ENCODE assay signal across 12 cellular contexts in genomic region chr4:101699441-101700117, GRCh38.
"Had no signal": no experiment of that assay in that cellular context is flagged by ENCODE, and none has a peak within 500 bp of the region (broad histone marks: within the 10 kb centered on the region; RNA-seq: fewer than 3 reads in every experiment).

No MANE protein-coding gene starts in this region.

- H3K4me1 Mint-ChIP-seq: activated CD4-positive, alpha-beta T cell treated with anti-CD3 and anti-CD28 coated beads, Interleukin-2, amount 10 ng/mL, durations not matched to agents 7 days and 5 days; stimulated activated naive CD8-positive, alpha-beta T cell treated with anti-CD3 and anti-CD28 coated beads, Interleukin-15, amount 100 ng/mL, for 72 hours; WTC11 had no signal

- H3K36me3 ChIP-seq: adrenal gland, esophagus muscularis mucosa, heart left ventricle, sigmoid colon had no signal

- H3K9me3 ChIP-seq: adrenal gland, esophagus muscularis mucosa, heart left ventricle, sigmoid colon, testis had no signal

- H3K4me3 Mint-ChIP-seq: activated CD4-positive, alpha-beta T cell treated with anti-CD3 and anti-CD28 coated beads, Interleukin-2, amount 10 ng/mL, durations not matched to agents 7 days and 5 days; activated naive CD4-positive, alpha-beta T cell treated with anti-CD3 and anti-CD28 coated beads for 36 hours; stimulated activated naive CD8-positive, alpha-beta T cell treated with anti-CD3 and anti-CD28 coated beads, Interleukin-15, amount 100 ng/mL, for 72 hours; WTC11 had no signal

- H3K9me3 Mint-ChIP-seq: activated CD4-positive, alpha-beta T cell treated with anti-CD3 and anti-CD28 coated beads, Interleukin-2, amount 10 ng/mL, durations not matched to agents 7 days and 5 days; activated naive CD4-positive, alpha-beta T cell treated with anti-CD3 and anti-CD28 coated beads for 36 hours; stimulated activated naive CD8-positive, alpha-beta T cell treated with anti-CD3 and anti-CD28 coated beads, Interleukin-15, amount 100 ng/mL, for 72 hours; WTC11 had no signal

- H3K4me1 ChIP-seq: adrenal gland, esophagus muscularis mucosa, foreskin keratinocyte, heart left ventricle, sigmoid colon, testis had no signal

- H3K27ac Mint-ChIP-seq: activated CD4-positive, alpha-beta T cell treated with anti-CD3 and anti-CD28 coated beads, Interleukin-2, amount 10 ng/mL, durations not matched to agents 7 days and 5 days; activated naive CD4-positive, alpha-beta T cell treated with anti-CD3 and anti-CD28 coated beads for 36 hours; stimulated activated naive CD8-positive, alpha-beta T cell treated with anti-CD3 and anti-CD28 coated beads, Interleukin-15, amount 100 ng/mL, for 72 hours; WTC11 had no signal

- ATAC-seq: foreskin keratinocyte; heart left ventricle; stimulated activated naive CD8-positive, alpha-beta T cell treated with anti-CD3 and anti-CD28 coated beads, Interleukin-15, amount 100 ng/mL, for 72 hours; WTC11 had no signal

- H3K4me3 ChIP-seq: adrenal gland, esophagus muscularis mucosa, heart left ventricle, sigmoid colon, testis had no signal

- H3K36me3 Mint-ChIP-seq: WTC11 had no signal

- DNase-seq: activated CD4-positive, alpha-beta T cell treated with anti-CD3 and anti-CD28 coated beads, Interleukin-2, amount 10 ng/mL, durations not matched to agents 7 days and 5 days; activated CD8-positive, alpha-beta memory T cell treated with anti-CD3 and anti-CD28 coated beads for 24 hours; activated naive CD4-positive, alpha-beta T cell treated with anti-CD3 and anti-CD28 coated beads for 36 hours; adrenal gland; foreskin keratinocyte; heart left ventricle; sigmoid colon; stimulated activated CD4-positive, alpha-beta T cell treated with anti-CD3 and anti-CD28 coated beads, Interleukin-12 subunit alpha, Interleukin-12 subunit beta, amount 100 ng/mL, for 4 hours; stimulated activated naive CD8-positive, alpha-beta T cell treated with anti-CD3 and anti-CD28 coated beads, Interleukin-15, amount 100 ng/mL, for 72 hours; testis had no signal

- H3K27me3 ChIP-seq: adrenal gland, esophagus muscularis mucosa, foreskin keratinocyte, heart left ventricle, sigmoid colon, testis had no signal

- H3K27ac ChIP-seq: adrenal gland, esophagus muscularis mucosa, foreskin keratinocyte, heart left ventricle, sigmoid colon, testis had no signal
